8 cellular contexts compared by ENCODE assay signal in genomic region chr2:240586919-240587800, GRCh38. TPM values are rescaled to one million over a fixed set of nuclear protein-coding genes. Genes with fewer than 3 reads are reported as not detected.
A peak's percentile ranks its signal among the peaks of the same experiment; 100 is the strongest.
DNase-seq lines count a peak whose midpoint lies in the region; ATAC-seq, FAIRE-seq and TF ChIP-seq lines count a peak whose summit lies in the region.

No MANE protein-coding gene starts in this region.

- H3K27me3 Mint-ChIP-seq in activated CD8-positive, alpha-beta memory T cell treated with anti-CD3 and anti-CD28 coated beads, Interleukin-2, amount 10 ng/mL, durations not matched to agents 7 days and 5 days, result no peaks in the 10 kb centered on the region
- H3K27me3 Mint-ChIP-seq in neural crest cell (ENCODE audit: low read depth), result no peaks in the 10 kb centered on the region

- no peak for TF ChIP-seq POLR2A in HCT116 (IDR thresholded peaks at IDR 0.05; ENCODE audit: borderline replicate concordance, extremely low read depth, insufficient read depth, insufficient read length)
- TF ChIP-seq POLR2A in erythroblast (IDR thresholded peaks at IDR 0.05; ENCODE audit: low read length), result peak; percentile 1

- intact Hi-C loops in HCT116 (cut with micrococcal nuclease), result loop anchor here (2.0 kb wide), 1 partner anchor 26 kb away; the partner anchor contains the start of gene DUSP28

- POLR2A ChIA-PET in HCT116 (lab: Charles Lee), result interaction anchor here (1.0 to 3.5 kb wide), 5 partner anchors 16 to 36 kb away, joined by 3 to 23 read pairs (median 4); partner anchors contain the start of gene DUSP28

- peaks cover 45% of the 10 kb centered on the region for H3K4me1 Mint-ChIP-seq in activated CD8-positive, alpha-beta memory T cell treated with anti-CD3 and anti-CD28 coated beads, Interleukin-2, amount 10 ng/mL, durations not matched to agents 7 days and 5 days
- peaks cover 42% of the 10 kb centered on the region for H3K4me1 Mint-ChIP-seq in neural crest cell

- H3K79me2 ChIP-seq in DOHH2 (ENCODE audit: control insufficient read depth, low read length) (peaks cover 85% of the 10 kb centered on the region), HCT116 (ENCODE audit: insufficient read depth, low read length) (peaks cover 72% of the 10 kb centered on the region)

- peak overlapping the region; percentile 91 for H3K9ac ChIP-seq in HCT116 (ENCODE audit: low read length)

- peaks cover 60% of the 10 kb centered on the region for H3K36me3 ChIP-seq in DOHH2 (ENCODE audit: control insufficient read depth, low read length)
- peaks cover 3 to 9% of the 10 kb centered on the region in 2 experiments; a peak in 2 of 4 replicates for H3K36me3 ChIP-seq in HCT116 (ENCODE audit: control insufficient read depth in 1 of 2, insufficient read depth in 2 of 2, low read length in 2 of 2)

- peak; percentile 29 for ATAC-seq in HCT116
- peak; percentile 37 for ATAC-seq in activated CD8-positive, alpha-beta memory T cell treated with anti-CD3 and anti-CD28 coated beads, Interleukin-2, amount 10 ng/mL, durations not matched to agents 7 days and 5 days

- H3K27ac ChIP-seq in DOHH2 (ENCODE audit: low read depth, low read length), result peak overlapping the region; percentile 98
- H3K27ac ChIP-seq in HCT116 (ENCODE audit: low read depth, low read length), result peak overlapping the region; percentile 85

- no peaks in the 10 kb centered on the region for H3K9me3 Mint-ChIP-seq in activated CD8-positive, alpha-beta memory T cell treated with anti-CD3 and anti-CD28 coated beads, Interleukin-2, amount 10 ng/mL, durations not matched to agents 7 days and 5 days (ENCODE audit: low read depth)
- H3K9me3 Mint-ChIP-seq in neural crest cell, result no peaks in the 10 kb centered on the region

- BruUV-seq in HCT116 (replicated peaks; lab: Mats Ljungman, UMichigan), result no TSS peak

- H3K4me3 ChIP-seq in DOHH2 (ENCODE audit: low read length) (peak overlapping the region; percentile 78), HCT116 (replicated peaks in 1 of 2; ENCODE audit: low read depth in 1 of 2, low read length in 2 of 2) (peak overlapping the region; percentile 98 to 99)

- H3K9me2 ChIP-seq in DOHH2 (replicated peaks; ENCODE audit: control insufficient read depth, low read length) (no peaks in the 10 kb centered on the region), HCT116 (ENCODE audit: insufficient read depth) (no peaks in the 10 kb centered on the region)

- H2AFZ ChIP-seq in HCT116 (ENCODE audit: low read depth, low read length, poor library complexity, severe bottlenecking), result no peak overlapping the region

- H3K4me2 ChIP-seq in DOHH2 (ENCODE audit: low read length) (peak overlapping the region; percentile 96), HCT116 (ENCODE audit: low read length) (peak overlapping the region; percentile 96)

- TF ChIP-seq CTCF in DOHH2 (IDR thresholded peaks at IDR 0.05; ENCODE audit: low read depth, low read length, poor library complexity, severe bottlenecking), result no peak
- no peak; a peak in 1 of 6 replicates for TF ChIP-seq CTCF in HCT116 (IDR thresholded peaks at IDR 0.05 in 2 of 3, conservative IDR thresholded peaks at IDR 0.05 in 1 of 3; ENCODE audit: borderline replicate concordance in 1 of 3, insufficient read depth in 1 of 3, low read depth in 2 of 3, low read length in 2 of 3)
- peak; percentile 23 for TF ChIP-seq CTCF in neural crest cell (conservative IDR thresholded peaks at IDR 0.05)
- TF ChIP-seq CTCF in D721Med (IDR thresholded peaks at IDR 0.05; ENCODE audit: insufficient read depth, missing control alignments), result no peak

- peaks cover 49% of the 10 kb centered on the region for H3K4me1 ChIP-seq in DOHH2 (ENCODE audit: control insufficient read depth, low read length)
- H3K4me1 ChIP-seq in HCT116 (ENCODE audit: control insufficient read depth in 1 of 2, insufficient read depth in 2 of 2, low read length in 2 of 2), result peaks cover 21 to 40% of the 10 kb centered on the region in 2 experiments

- H3F3A ChIP-seq in DOHH2 (ENCODE audit: control insufficient read depth, insufficient read depth), result peaks cover 18% of the 10 kb centered on the region

- TF ChIP-seq RAD21 in HCT116 (IDR thresholded peaks at IDR 0.05; ENCODE audit: low read depth), result no peak

- DNase-seq in HCT116 (ENCODE audit: low read depth, low spot score) (no peak), NCI-H2227 (lab: John Stamatoyannopoulos, UW; ENCODE audit: unreplicated experiment) (peak; percentile 78), erythroblast (lab: John Stamatoyannopoulos, UW) (peak; percentile 56 to 62), neural crest cell (ENCODE audit: low read depth, low spot score) (no peak), D721Med (ENCODE audit: insufficient read length, low spot score) (no peak), hypothalamus (lab: John Stamatoyannopoulos, UW) (no peak)
- DNase-seq in activated CD8-positive, alpha-beta memory T cell treated with anti-CD3 and anti-CD28 coated beads, Interleukin-2, amount 10 ng/mL, durations not matched to agents 7 days and 5 days, result peak; percentile 79

- peaks cover 13% of the 10 kb centered on the region for H4K20me1 ChIP-seq in DOHH2 (ENCODE audit: control insufficient read depth, insufficient read depth, low read depth, low read length)
- H4K20me1 ChIP-seq in HCT116 (ENCODE audit: insufficient read depth), result no peaks in the 10 kb centered on the region

- H3K27me3 ChIP-seq in DOHH2 (ENCODE audit: control insufficient read depth, low read length) (no peaks in the 10 kb centered on the region), HCT116 (ENCODE audit: insufficient read depth, low read length) (no peaks in the 10 kb centered on the region)

- FAIRE-seq in D721Med (lab: Jason Lieb, UNC), result no peak

- H3K9me3 ChIP-seq in DOHH2 (ENCODE audit: control insufficient read depth, insufficient read depth, low read length) (no peaks in the 10 kb centered on the region), HCT116 (ENCODE audit: control insufficient read depth in 1 of 2, insufficient read depth in 1 of 2, low read depth in 1 of 2, low read length in 2 of 2) (no peaks in the 10 kb centered on the region)

- H3K36me3 Mint-ChIP-seq in activated CD8-positive, alpha-beta memory T cell treated with anti-CD3 and anti-CD28 coated beads, Interleukin-2, amount 10 ng/mL, durations not matched to agents 7 days and 5 days, result peaks cover 3% of the 10 kb centered on the region
- H3K36me3 Mint-ChIP-seq in neural crest cell (ENCODE audit: low read depth), result peaks cover 3% of the 10 kb centered on the region

- H3K27ac Mint-ChIP-seq in activated CD8-positive, alpha-beta memory T cell treated with anti-CD3 and anti-CD28 coated beads, Interleukin-2, amount 10 ng/mL, durations not matched to agents 7 days and 5 days, result peak overlapping the region; percentile 81
- H3K27ac Mint-ChIP-seq in neural crest cell (ENCODE audit: unreplicated experiment), result peak overlapping the region; percentile 81

- CTCF ChIA-PET in HCT116 (lab: Charles Lee), result interaction anchor here (1.0 to 2.3 kb wide), 7 partner anchors 15 to 253 kb away, joined by 3 to 38 read pairs (median 5); partner anchors contain the start of gene DUSP28
- CTCF ChIA-PET in activated CD8-positive, alpha-beta memory T cell treated with anti-CD3 and anti-CD28 coated beads, Interleukin-2, amount 10 ng/mL, durations not matched to agents 7 days and 5 days (lab: Charles Lee), result interaction anchor here (1.2 to 7.0 kb wide), 15 partner anchors 10 to 73 kb away, joined by 3 to 82 read pairs (median 9); partner anchors contain the start of genes ANKMY1, DUSP28, GPR35 and RNPEPL1

- H3K4me3 Mint-ChIP-seq in activated CD8-positive, alpha-beta memory T cell treated with anti-CD3 and anti-CD28 coated beads, Interleukin-2, amount 10 ng/mL, durations not matched to agents 7 days and 5 days, result peak overlapping the region; percentile 91
- peak overlapping the region; percentile 96 for H3K4me3 Mint-ChIP-seq in neural crest cell

- RAD21 ChIA-PET in HCT116 (lab: Charles Lee; ENCODE audit: low non-redundant PET in 1 of 2, low total read pairs in 2 of 2, uncharacterized antibody in 2 of 2, unreplicated experiment in 2 of 2), result interaction anchor here (1.4 to 2.1 kb wide), 2 partner anchors 21 to 26 kb away, joined by 4 to 6 read pairs; no protein-coding TSS in a partner anchor

TF ChIP-seq in HCT116, 20 proteins besides CTCF, POLR2A, EP300 and RAD21:
- no peak for TF ChIP-seq SP1 (IDR thresholded peaks at IDR 0.05; ENCODE audit: low read depth)
- TF ChIP-seq CEBPB (IDR thresholded peaks at IDR 0.05; ENCODE audit: low read depth), result no peak
- no peak for TF ChIP-seq EZH2 (IDR thresholded peaks at IDR 0.05)
- TF ChIP-seq EGR1 (IDR thresholded peaks at IDR 0.05; ENCODE audit: low read depth), result no peak
- no peak for TF ChIP-seq ZNF274 (IDR thresholded peaks at IDR 0.05; ENCODE audit: low read depth, low read length)
- 0 out of 2 replicates have a peak, but pooled peaks have one; percentile 5 for TF ChIP-seq ZFX (IDR thresholded peaks at IDR 0.05)
- TF ChIP-seq FOSL1 (IDR thresholded peaks at IDR 0.05; ENCODE audit: low read depth), result no peak
- no peak for TF ChIP-seq POLR2AphosphoS5 (IDR thresholded peaks at IDR 0.05; ENCODE audit: low read depth, low read length)

RNA-seq across cellular contexts. Expression of gene CAPN10, which starts 0.6 kb away (rescaled TPM):
- total RNA-seq in HCT116 (2021; ENCODE audit: unreplicated experiment) (40.7 TPM), neural crest cell (57.7 and 62.7 TPM in 2 replicates)
- polyA plus RNA-seq in HCT116 (2012), result 22.2 and 24.0 TPM in 2 replicates
- total RNA-seq in activated CD8-positive, alpha-beta memory T cell treated with anti-CD3 and anti-CD28 coated beads, Interleukin-2, amount 10 ng/mL, durations not matched to agents 7 days and 5 days, result 10 to 100 TPM; 54.0 to 75.8 TPM

RNA-seq across cellular contexts. Expression of gene RNPEPL1, which starts 18.9 kb away (rescaled TPM):
- total RNA-seq in HCT116 (2021; ENCODE audit: unreplicated experiment), result 49.7 TPM
- 56.1 and 58.0 TPM in 2 replicates for polyA plus RNA-seq in HCT116 (2012)
- 100 to 1,000 TPM; 101 to 152 TPM for total RNA-seq in activated CD8-positive, alpha-beta memory T cell treated with anti-CD3 and anti-CD28 coated beads, Interleukin-2, amount 10 ng/mL, durations not matched to agents 7 days and 5 days
- total RNA-seq in neural crest cell, result 36.1 and 37.1 TPM in 2 replicates

RNA-seq across cellular contexts. Expression of gene DUSP28, which starts 27.0 kb away (rescaled TPM):
- total RNA-seq in HCT116 (2021; ENCODE audit: unreplicated experiment) (5.6 TPM), neural crest cell (5.0 and 6.1 TPM in 2 replicates)
- 5.0 and 8.8 TPM in 2 replicates for polyA plus RNA-seq in HCT116 (2012)
- 10 to 100 TPM; 10.0 to 10.1 TPM for total RNA-seq in activated CD8-positive, alpha-beta memory T cell treated with anti-CD3 and anti-CD28 coated beads, Interleukin-2, amount 10 ng/mL, durations not matched to agents 7 days and 5 days

RNA-seq across cellular contexts. Expression of gene ANKMY1, which starts 29.4 kb away (rescaled TPM):
- 28.3 TPM for total RNA-seq in HCT116 (2021; ENCODE audit: unreplicated experiment)
- polyA plus RNA-seq in HCT116 (2012), result 22.6 and 23.2 TPM in 2 replicates
- total RNA-seq in activated CD8-positive, alpha-beta memory T cell treated with anti-CD3 and anti-CD28 coated beads, Interleukin-2, amount 10 ng/mL, durations not matched to agents 7 days and 5 days, result 10 to 100 TPM; 21.3 to 33.5 TPM
- 13.0 and 15.9 TPM in 2 replicates for total RNA-seq in neural crest cell

RNA-seq across cellular contexts. Expression of gene GPR35, which starts 38.1 kb away (rescaled TPM):
- total RNA-seq in HCT116 (2021; ENCODE audit: unreplicated experiment) (4.2 TPM), neural crest cell (1.7 and 2.0 TPM in 2 replicates)
- 4.7 and 5.5 TPM in 2 replicates for polyA plus RNA-seq in HCT116 (2012)
- 10 to 100 TPM; 14.4 to 35.4 TPM for total RNA-seq in activated CD8-positive, alpha-beta memory T cell treated with anti-CD3 and anti-CD28 coated beads, Interleukin-2, amount 10 ng/mL, durations not matched to agents 7 days and 5 days

Comparison
In these comparisons a context has a peak if more than half of its experiments do, and no peak if none do; other contexts are left out.
1. DNase-seq: peak in NCI-H2227 (single experiment), activated CD8-positive, alpha-beta memory T cell treated with anti-CD3 and anti-CD28 coated beads, Interleukin-2, amount 10 ng/mL, durations not matched to agents 7 days and 5 days (single experiment) and erythroblast (2 of 2); none in HCT116 (single experiment), neural crest cell (single experiment), D721Med (single experiment) and hypothalamus (0 of 51).